Comparison of ENCODE assay signal across 12 cellular contexts in the genomic region with DNA sequence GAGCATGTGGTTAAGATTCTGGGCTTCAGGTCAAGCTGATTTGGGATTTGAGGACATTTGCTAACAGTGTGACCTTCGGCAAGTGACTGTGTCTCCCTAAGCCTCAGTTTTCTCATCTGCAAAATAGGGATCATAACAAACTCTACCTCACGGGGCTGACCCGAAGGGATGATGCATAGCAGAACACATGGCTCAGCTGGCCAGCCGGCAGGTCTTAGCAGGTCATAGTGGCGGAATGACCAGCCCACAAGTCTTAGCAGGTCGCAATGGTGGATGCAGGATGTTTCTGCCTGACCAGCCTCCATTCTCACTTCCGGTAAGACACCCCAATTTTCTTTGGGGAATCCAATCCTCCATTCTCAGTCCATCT.
DNase-seq lines count a peak whose midpoint lies in the region; ATAC-seq and TF ChIP-seq lines count a peak whose summit lies in the region.
"Had no signal": no experiment of that assay in that cellular context is flagged by ENCODE, and none has a peak within 500 bp of the region (broad histone marks: within the 10 kb centered on the region; RNA-seq: fewer than 3 reads in every experiment).

No MANE protein-coding gene starts in this region.

- peak overlapping the region; percentile 43 for H3K4me3 ChIP-seq in CD8-positive, alpha-beta memory T cell (ENCODE audit: low read length)
- no peak overlapping the region for H3K4me3 ChIP-seq in coronary artery
- H3K4me3 ChIP-seq: GM23338, testis had no signal

- H3K4me1 ChIP-seq in CD8-positive, alpha-beta memory T cell (ENCODE audit: insufficient read depth, low read length) = peaks cover 100% of the 10 kb centered on the region
- H3K4me1 ChIP-seq: testis had no signal

- peak overlapping the region; percentile 41 to 96 (median 86) for H3K4me3 Mint-ChIP-seq in CD8-positive, alpha-beta memory T cell
- H3K4me3 Mint-ChIP-seq in activated naive CD8-positive, alpha-beta T cell treated with anti-CD3 and anti-CD28 coated beads, Interleukin-2, amount 50 U/mL, for 24 hours = peak overlapping the region; percentile 72
- H3K4me3 Mint-ChIP-seq in natural killer cell = peak overlapping the region; percentile 84
- H3K4me3 Mint-ChIP-seq: GM23338, nephron had no signal

- H3K27ac Mint-ChIP-seq in CD8-positive, alpha-beta memory T cell = peak overlapping the region; percentile 96 to 100 (median 99)
- H3K27ac Mint-ChIP-seq in activated naive CD8-positive, alpha-beta T cell treated with anti-CD3 and anti-CD28 coated beads, Interleukin-2, amount 50 U/mL, for 24 hours = peak overlapping the region; percentile 56
- H3K27ac Mint-ChIP-seq in natural killer cell = peak overlapping the region; percentile 98 to 99
- H3K27ac Mint-ChIP-seq: GM23338, nephron had no signal

- CTCF ChIA-PET in CD8-positive, alpha-beta memory T cell (lab: Charles Lee) = interaction anchor here (1.3 to 13.0 kb wide), 3 partner anchors 13 to 82 kb away, joined by 3 to 134 read pairs (median 3); no protein-coding TSS in a partner anchor

- DNase-seq in CD8-positive, alpha-beta memory T cell = peak in 1 of 5 donors; percentile 44
- no peak for DNase-seq in activated naive CD8-positive, alpha-beta T cell treated with anti-CD3 and anti-CD28 coated beads, Interleukin-2, amount 50 U/mL, for 24 hours
- no peak for DNase-seq in natural killer cell
- DNase-seq in hypothalamus (lab: John Stamatoyannopoulos, UW) = no peak
- no peak for DNase-seq in coronary artery (ENCODE audit: low spot score)
- DNase-seq: NK-92 treated with Interleukin-12 subunit alpha and Interleukin-12 subunit beta, amount 100 ng/mL, for 24 hours; testis had no signal

- no peaks in the 10 kb centered on the region for H3K36me3 ChIP-seq in CD8-positive, alpha-beta memory T cell (ENCODE audit: insufficient read depth, low read length)

- no peaks in the 10 kb centered on the region for H3K9me3 Mint-ChIP-seq in CD8-positive, alpha-beta memory T cell
- no peaks in the 10 kb centered on the region for H3K9me3 Mint-ChIP-seq in activated naive CD8-positive, alpha-beta T cell treated with anti-CD3 and anti-CD28 coated beads, Interleukin-2, amount 50 U/mL, for 24 hours
- H3K9me3 Mint-ChIP-seq in natural killer cell = peaks cover 0 to 2% of the 10 kb centered on the region in 2 donors
- H3K9me3 Mint-ChIP-seq: GM23338, nephron had no signal

- TF ChIP-seq CTCF in natural killer cell (IDR thresholded peaks at IDR 0.05) (no peak), coronary artery (IDR thresholded peaks at IDR 0.05) (no peak)

- no peaks in the 10 kb centered on the region for H3K27me3 Mint-ChIP-seq in CD8-positive, alpha-beta memory T cell
- no peaks in the 10 kb centered on the region for H3K27me3 Mint-ChIP-seq in activated naive CD8-positive, alpha-beta T cell treated with anti-CD3 and anti-CD28 coated beads, Interleukin-2, amount 50 U/mL, for 24 hours
- H3K27me3 Mint-ChIP-seq in natural killer cell (ENCODE audit: low read depth in 2 of 2) = no peaks in the 10 kb centered on the region

- intact Hi-C loops in natural killer cell (cut with micrococcal nuclease) = loop anchor here (2.0 to 5.0 kb wide), 3 partner anchors 15 to 1132 kb away; no protein-coding TSS in a partner anchor

- peaks cover 83 to 99% (median 89%) of the 10 kb centered on the region in 3 donors for H3K4me1 Mint-ChIP-seq in CD8-positive, alpha-beta memory T cell
- H3K4me1 Mint-ChIP-seq in activated naive CD8-positive, alpha-beta T cell treated with anti-CD3 and anti-CD28 coated beads, Interleukin-2, amount 50 U/mL, for 24 hours = peaks cover 96% of the 10 kb centered on the region
- H3K4me1 Mint-ChIP-seq in natural killer cell = peaks cover 90 to 98% of the 10 kb centered on the region in 2 donors

- H3K27ac ChIP-seq in CD8-positive, alpha-beta memory T cell (ENCODE audit: low read depth, low read length) = peak overlapping the region; percentile 68
- peak overlapping the region in 1 of 2 donors; percentile 60 for H3K27ac ChIP-seq in coronary artery
- H3K27ac ChIP-seq: testis had no signal

- no peaks in the 10 kb centered on the region for H3K9me3 ChIP-seq in CD8-positive, alpha-beta memory T cell (ENCODE audit: low read length)
- H3K9me3 ChIP-seq: testis had no signal

- H3K27me3 ChIP-seq in CD8-positive, alpha-beta memory T cell (ENCODE audit: insufficient read depth, low read length, poor library complexity, severe bottlenecking) = no peaks in the 10 kb centered on the region
- H3K27me3 ChIP-seq: testis had no signal

- peaks cover 0 to 20% (median 5%) of the 10 kb centered on the region in 3 donors for H3K36me3 Mint-ChIP-seq in CD8-positive, alpha-beta memory T cell
- H3K36me3 Mint-ChIP-seq in activated naive CD8-positive, alpha-beta T cell treated with anti-CD3 and anti-CD28 coated beads, Interleukin-2, amount 50 U/mL, for 24 hours (ENCODE audit: low read depth) = peaks cover 3% of the 10 kb centered on the region
- H3K36me3 Mint-ChIP-seq in natural killer cell = no peaks in the 10 kb centered on the region

- POLR2A ChIA-PET in CD8-positive, alpha-beta memory T cell (lab: Charles Lee) = interaction anchor here (1.3 to 1.6 kb wide), 2 partner anchors 8 to 15 kb away, joined by 4 to 9 read pairs; no protein-coding TSS in a partner anchor

- ATAC-seq in activated naive CD8-positive, alpha-beta T cell treated with anti-CD3 and anti-CD28 coated beads, Interleukin-2, amount 50 U/mL, for 24 hours = no peak
- ATAC-seq in natural killer cell (no peak), GM18517 (IDR thresholded peaks at IDR 0.05; ENCODE audit: unreplicated experiment) (no peak)
- ATAC-seq: GM23338, SK-N-SH treated with all-trans-retinoic acid at 6 μM for 48 hours had no signal

- TF ChIP-seq POLR2A in GM19193 (IDR thresholded peaks at IDR 0.05; ENCODE audit: extremely low read depth, insufficient read depth, insufficient read length) = peak; percentile 14
